ENCODE assay signal across 19 cellular contexts in the genomic region with DNA sequence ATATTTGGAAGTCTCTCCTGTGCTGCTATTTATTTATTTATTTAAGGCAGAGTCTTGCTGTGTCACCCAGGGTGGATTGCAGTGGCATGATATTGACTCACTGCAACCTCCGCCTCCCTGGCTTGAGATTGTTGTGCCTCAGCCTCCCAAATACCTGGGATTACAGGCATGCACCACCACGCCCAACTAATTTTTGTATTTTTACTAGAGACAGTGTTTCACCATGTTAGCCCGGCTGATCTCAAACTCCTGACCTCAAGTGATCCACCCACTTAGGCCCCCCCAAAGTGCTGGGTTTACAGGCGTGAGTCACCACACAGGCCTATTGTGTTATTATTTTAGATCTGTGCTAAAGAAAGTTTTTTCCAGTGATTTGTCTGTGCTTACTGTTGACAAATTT.
DNase-seq lines count a peak whose midpoint lies in the region; ATAC-seq, FAIRE-seq and TF ChIP-seq lines count a peak whose summit lies in the region.
"Had no signal": no experiment of that assay in that cellular context is flagged by ENCODE, and none has a peak within 500 bp of the region (broad histone marks: within the 10 kb centered on the region; RNA-seq: fewer than 3 reads in every experiment).

No MANE protein-coding gene starts in this region.

- H3K4ac ChIP-seq in mesendoderm (ENCODE audit: low read depth, low read length): no peak overlapping the region

- H4K20me1 ChIP-seq in endothelial cell of umbilical vein (replicated peaks; ENCODE audit: control insufficient read depth, extremely low read depth, insufficient read depth, low read length): no peaks in the 10 kb centered on the region

- no peak overlapping the region for H3K23ac ChIP-seq in mesendoderm (ENCODE audit: low read length)

- H3K79me1 ChIP-seq in mesendoderm (ENCODE audit: low read length): no peaks in the 10 kb centered on the region

- DNase-seq in ELR (ENCODE audit: low read depth) (peak; percentile 44), RWPE2 (ENCODE audit: low spot score) (no peak), endothelial cell of umbilical vein (ENCODE audit: low read depth, low spot score) (peak; percentile 26), mesendoderm (peak; percentile 10), right atrium auricular region (ENCODE audit: low spot score) (no peak), SHP77 treated with DMSO at 0.1 percent for 48 hours (lab: John Stamatoyannopoulos, UW) (no peak)
- no peak for DNase-seq in activated naive CD4-positive, alpha-beta T cell (lab: John Stamatoyannopoulos, UW)
- DNase-seq: activated CD4-positive, CD25-positive, alpha-beta regulatory T cell treated with anti-CD3 and anti-CD28 coated beads, Interleukin-2, amount 50 U/mL, for 72 hours; CD4-positive, alpha-beta T cell; DMS79; MV-4-11; NCI-H1930; T-helper 9 cell; uterus had no signal

- no peak for TF ChIP-seq CTCF in RWPE2 (IDR thresholded peaks at IDR 0.05; ENCODE audit: poor library complexity, severe bottlenecking)
- TF ChIP-seq CTCF in endothelial cell of umbilical vein (IDR thresholded peaks at IDR 0.05; ENCODE audit: extremely low read depth in 1 of 2, insufficient read depth in 1 of 2, low read depth in 1 of 2, low read length in 2 of 2): no peak
- no peak for TF ChIP-seq CTCF in right atrium auricular region (IDR thresholded peaks at IDR 0.05)

- TF ChIP-seq POLR2A in endothelial cell of umbilical vein (IDR thresholded peaks at IDR 0.05; ENCODE audit: low read depth, low read length): no peak

- dilution Hi-C loops in endothelial cell of umbilical vein (cut with MboI; ENCODE audit: extremely low pct_ligation_motif_present, low sequenced_read_pairs): no loop called here

- H2AFZ ChIP-seq in endothelial cell of umbilical vein (ENCODE audit: low read depth, low read length): no peak overlapping the region

- CTCF ChIA-PET in endothelial cell of umbilical vein (lab: Charles Lee): no interaction called here

- no TSS peak for BruUV-seq in endothelial cell of umbilical vein (replicated peaks; lab: Mats Ljungman, UMichigan)

- ATAC-seq in RWPE2 (ENCODE audit: low read depth) (peak; percentile 48), GM21619 (IDR thresholded peaks at IDR 0.05; ENCODE audit: unreplicated experiment) (no peak)
- ATAC-seq: natural killer cell treated with Interleukin-12 subunit alpha and Interleukin-12 subunit beta and Interleukin-15 and Interleukin-18, amount 100 ng/mL, for 72 hours; SK-N-SH treated with all-trans-retinoic acid at 6 μM for 48 hours had no signal

- H3K56ac ChIP-seq in mesendoderm (ENCODE audit: low read length): no peak overlapping the region

- no peak overlapping the region for H4K8ac ChIP-seq in mesendoderm (ENCODE audit: low read depth, low read length)

- no peak overlapping the region for H2BK120ac ChIP-seq in mesendoderm (ENCODE audit: low read depth, low read length)

- POLR2A ChIA-PET in endothelial cell of umbilical vein (lab: Charles Lee): no interaction called here

- H3K4me3 ChIP-seq in RWPE2 (ENCODE audit: severe bottlenecking) (no peak overlapping the region), endothelial cell of umbilical vein (replicated peaks in 1 of 3; ENCODE audit: insufficient read depth in 1 of 3, low read depth in 1 of 3, low read length in 3 of 3) (no peak overlapping the region), mesendoderm (ENCODE audit: low read length) (no peak overlapping the region), right atrium auricular region (no peak overlapping the region)
- H3K4me3 ChIP-seq: cardiac muscle cell, prostate gland, uterus had no signal

- FAIRE-seq in endothelial cell of umbilical vein (lab: Jason Lieb, UNC): no peak

- no peaks in the 10 kb centered on the region for H3K9me1 ChIP-seq in endothelial cell of umbilical vein (replicated peaks; ENCODE audit: control insufficient read depth, extremely low read depth, insufficient read depth, low read length)

- intact Hi-C loops in endothelial cell of umbilical vein (cut with micrococcal nuclease): no loop called here

- H3K27ac ChIP-seq in RWPE2 (ENCODE audit: poor library complexity, severe bottlenecking) (no peak overlapping the region), endothelial cell of umbilical vein (ENCODE audit: insufficient read depth, low read depth, low read length) (no peak overlapping the region), mesendoderm (ENCODE audit: low read depth, low read length) (no peak overlapping the region), right atrium auricular region (no peak overlapping the region)
- H3K27ac ChIP-seq: cardiac muscle cell, prostate gland, uterus had no signal

- no peak overlapping the region for H2BK15ac ChIP-seq in mesendoderm (replicated peaks; ENCODE audit: low read depth)

- H3K9me3 ChIP-seq in RWPE2 (ENCODE audit: severe bottlenecking) (no peaks in the 10 kb centered on the region), endothelial cell of umbilical vein (replicated peaks; ENCODE audit: control insufficient read depth, insufficient read depth, low read length) (no peaks in the 10 kb centered on the region), right atrium auricular region (no peaks in the 10 kb centered on the region)
- H3K9me3 ChIP-seq: prostate gland, uterus had no signal

- H3K9ac ChIP-seq in endothelial cell of umbilical vein (replicated peaks; ENCODE audit: extremely low read depth, insufficient read depth, low read length) (no peak overlapping the region), mesendoderm (ENCODE audit: low read length) (no peak overlapping the region)

- H3K79me2 ChIP-seq in endothelial cell of umbilical vein (ENCODE audit: control insufficient read depth, insufficient read depth, low read length): no peaks in the 10 kb centered on the region
- no peaks in the 10 kb centered on the region for H3K79me2 ChIP-seq in mesendoderm (ENCODE audit: control insufficient read depth, insufficient read depth, low read length)

- no CpG with 5 or more reads among the region's 4 CpGs for WGBS in mesendoderm (ENCODE audit: extremely low coverage, insufficient coverage, low lambda C conversion rate)

- H2BK5ac ChIP-seq in mesendoderm (ENCODE audit: low read length): no peak overlapping the region

- H2AK5ac ChIP-seq in mesendoderm (ENCODE audit: low read length): no peak overlapping the region

- H3K4me2 ChIP-seq in endothelial cell of umbilical vein (ENCODE audit: insufficient read depth, low read length) (no peak overlapping the region), mesendoderm (ENCODE audit: low read length) (no peak overlapping the region)

- H3K27me3 ChIP-seq in RWPE2 (ENCODE audit: insufficient read depth, poor library complexity, severe bottlenecking): no peaks in the 10 kb centered on the region
- no peaks in the 10 kb centered on the region for H3K27me3 ChIP-seq in endothelial cell of umbilical vein (ENCODE audit: control insufficient read depth in 2 of 2, insufficient read depth in 2 of 2, low read length in 2 of 2)
- H3K27me3 ChIP-seq in mesendoderm (ENCODE audit: insufficient read depth, low read length, poor library complexity): no peaks in the 10 kb centered on the region
- H3K27me3 ChIP-seq in right atrium auricular region: no peaks in the 10 kb centered on the region
- H3K27me3 ChIP-seq: cardiac muscle cell, uterus had no signal

- H3K18ac ChIP-seq in mesendoderm (ENCODE audit: low read length): no peak overlapping the region

- H3K36me3 ChIP-seq in RWPE2 (ENCODE audit: low read depth): no peaks in the 10 kb centered on the region
- no peaks in the 10 kb centered on the region for H3K36me3 ChIP-seq in endothelial cell of umbilical vein (ENCODE audit: control insufficient read depth in 2 of 2, extremely low read depth in 1 of 2, insufficient read depth in 2 of 2, low read length in 2 of 2)
- no peaks in the 10 kb centered on the region for H3K36me3 ChIP-seq in mesendoderm (ENCODE audit: control insufficient read depth, insufficient read depth, low read length)
- H3K36me3 ChIP-seq in right atrium auricular region: no peaks in the 10 kb centered on the region
- H3K36me3 ChIP-seq: cardiac muscle cell, prostate gland, uterus had no signal

- H3K4me1 ChIP-seq in RWPE2 (ENCODE audit: insufficient read depth, poor library complexity, severe bottlenecking) (no peaks in the 10 kb centered on the region), endothelial cell of umbilical vein (ENCODE audit: control insufficient read depth, extremely low read depth, insufficient read depth, low read length) (no peaks in the 10 kb centered on the region), mesendoderm (ENCODE audit: control insufficient read depth, low read depth, low read length) (no peaks in the 10 kb centered on the region), right atrium auricular region (no peaks in the 10 kb centered on the region)
- H3K4me1 ChIP-seq: prostate gland, uterus had no signal

- H4K5ac ChIP-seq in mesendoderm (ENCODE audit: low read length): no peak overlapping the region

TF ChIP-seq in endothelial cell of umbilical vein, 7 proteins besides CTCF, POLR2A, EP300 and RAD21:
- no peak for TF ChIP-seq EZH2 (IDR thresholded peaks at IDR 0.05; ENCODE audit: borderline replicate concordance, low read depth, low read length, severe bottlenecking)

Comparison
In these comparisons a context has a peak if more than half of its experiments do, and no peak if none do; other contexts are left out.
1. DNase-seq: peak in ELR (single experiment), endothelial cell of umbilical vein (single experiment) and mesendoderm (single experiment); none in RWPE2 (single experiment), activated naive CD4-positive, alpha-beta T cell (0 of 4), right atrium auricular region (single experiment) and SHP77 treated with DMSO at 0.1 percent for 48 hours (single experiment).